ENCODE assay signal across 9 cellular contexts in the genomic region with DNA sequence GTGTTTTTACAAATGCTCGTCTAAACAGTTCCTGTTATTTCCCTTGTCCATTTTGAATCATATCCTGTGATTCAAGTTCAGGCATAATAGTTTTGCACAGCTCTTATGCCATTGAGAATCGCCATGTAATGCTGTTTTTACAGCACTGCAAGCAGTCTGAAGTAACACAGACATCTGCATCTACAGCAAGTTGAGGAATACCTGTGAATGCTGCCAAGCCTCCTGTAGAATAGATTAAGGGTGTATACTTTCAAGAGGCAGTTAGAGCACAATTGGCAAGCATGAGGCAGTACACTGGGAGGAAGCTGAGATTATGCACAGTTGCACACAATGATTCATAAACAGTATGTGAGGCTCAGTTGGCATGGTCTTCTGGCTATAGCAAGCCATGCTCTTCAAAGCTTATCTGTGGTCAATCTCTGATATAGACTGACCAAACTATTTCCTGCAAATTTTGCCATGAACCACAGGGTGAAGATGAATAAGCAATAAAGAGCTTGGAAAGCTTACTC.
DNase-seq lines count a peak whose midpoint lies in the region; ATAC-seq and TF ChIP-seq lines count a peak whose summit lies in the region.
"Had no signal": no experiment of that assay in that cellular context is flagged by ENCODE, and none has a peak within 500 bp of the region (broad histone marks: within the 10 kb centered on the region; RNA-seq: fewer than 3 reads in every experiment).

No MANE protein-coding gene starts in this region.

- H4K20me1 ChIP-seq in PC-3 (ENCODE audit: low read length), result no peaks in the 10 kb centered on the region
- no peaks in the 10 kb centered on the region for H4K20me1 ChIP-seq in fibroblast of lung (ENCODE audit: control insufficient read depth, extremely low read depth, insufficient read depth, low read length)

- intact Hi-C loops in PC-3 (cut with micrococcal nuclease), result loop anchor here (1.0 to 5.0 kb wide), 5 partner anchors 22 to 60 kb away; no protein-coding TSS in a partner anchor
- intact Hi-C loops in activated CD4-positive, alpha-beta T cell treated with anti-CD3 and anti-CD28 coated beads for 36 hours (cut with DNase I, micrococcal nuclease), result no loop called here

- no peak overlapping the region for H3K4me3 Mint-ChIP-seq in activated CD4-positive, alpha-beta T cell treated with anti-CD3 and anti-CD28 coated beads for 36 hours

- peaks cover 43% of the 10 kb centered on the region for H3K4me1 ChIP-seq in PC-3 (ENCODE audit: insufficient read depth, low read length)
- peaks cover 7% of the 10 kb centered on the region for H3K4me1 ChIP-seq in fibroblast of lung (ENCODE audit: control insufficient read depth, extremely low read depth, insufficient read depth, low read length)

- POLR2A ChIA-PET in PC-3 (lab: Charles Lee; ENCODE audit: unreplicated experiment), result interaction anchor here (0.6 to 1.1 kb wide), 4 partner anchors 13 to 60 kb away, joined by 5 to 9 read pairs (median 6); no protein-coding TSS in a partner anchor
- POLR2A ChIA-PET in activated CD4-positive, alpha-beta T cell treated with anti-CD3 and anti-CD28 coated beads for 36 hours (lab: Charles Lee), result no interaction called here

- H3K4me3 ChIP-seq in PC-3 (ENCODE audit: low read length), result no peak overlapping the region
- H3K4me3 ChIP-seq in fibroblast of lung (replicated peaks in 1 of 4; ENCODE audit: control extremely low read depth in 1 of 4, insufficient read depth in 1 of 4, low read depth in 3 of 4, low read length in 4 of 4), result no peak overlapping the region
- H3K4me3 ChIP-seq: GM12878 had no signal

- CTCF ChIA-PET in PC-3 (lab: Charles Lee), result interaction anchor here (0.7 to 1.2 kb wide), 2 partner anchors 12 to 111 kb away, joined by 3 to 7 read pairs; no protein-coding TSS in a partner anchor
- CTCF ChIA-PET in activated CD4-positive, alpha-beta T cell treated with anti-CD3 and anti-CD28 coated beads for 36 hours (lab: Charles Lee), result interaction anchor here (0.6 to 1.3 kb wide), 5 partner anchors 12 to 862 kb away, joined by 3 to 5 read pairs (median 3); no protein-coding TSS in a partner anchor

- ATAC-seq in PC-3 (peak; percentile 97), HG03439 (IDR thresholded peaks at IDR 0.05; ENCODE audit: unreplicated experiment) (no peak)
- no peak for ATAC-seq in activated CD4-positive, alpha-beta T cell treated with anti-CD3 and anti-CD28 coated beads for 36 hours
- ATAC-seq: GM12878 had no signal

- no peaks in the 10 kb centered on the region for H3K9me2 ChIP-seq in PC-3 (replicated peaks; ENCODE audit: low read length)

- H3K27me3 ChIP-seq in PC-3 (ENCODE audit: low read length) (no peaks in the 10 kb centered on the region), fibroblast of lung (ENCODE audit: control insufficient read depth, insufficient read depth, low read length) (no peaks in the 10 kb centered on the region)

- TF ChIP-seq CTCF in PC-3 (conservative IDR thresholded peaks at IDR 0.05; ENCODE audit: low read depth, low read length) (no peak), fibroblast of lung (conservative IDR thresholded peaks at IDR 0.05 in 1 of 2, IDR thresholded peaks at IDR 0.05 in 1 of 2; ENCODE audit: low read depth in 1 of 2, low read length in 2 of 2) (no peak)

- peak; percentile 82 for DNase-seq in GM04503 (ENCODE audit: low read depth)
- peak; percentile 90 for DNase-seq in PC-3
- peak; percentile 89 to 100 for DNase-seq in fibroblast of lung (ENCODE audit: low read depth in 2 of 2)
- DNase-seq in pulmonary artery endothelial cell (ENCODE audit: low read depth, low spot score), result peak; percentile 93
- no peak for DNase-seq in activated CD4-positive, alpha-beta T cell treated with anti-CD3 and anti-CD28 coated beads for 36 hours
- DNase-seq in NCI-H1694 (lab: John Stamatoyannopoulos, UW), result no peak
- DNase-seq in stimulated activated CD4-positive, alpha-beta T cell treated with anti-CD3 and anti-CD28 coated beads, Interleukin-12 subunit alpha, Interleukin-12 subunit beta, amount 100 ng/mL, for 4 hours, result no peak

- H3F3A ChIP-seq in PC-3 (ENCODE audit: low read length, unreplicated experiment), result peaks cover 3% of the 10 kb centered on the region

- no peaks in the 10 kb centered on the region for H3K9me3 Mint-ChIP-seq in activated CD4-positive, alpha-beta T cell treated with anti-CD3 and anti-CD28 coated beads for 36 hours (ENCODE audit: low read depth)

- H2AFZ ChIP-seq in PC-3 (ENCODE audit: low read length) (no peak overlapping the region), fibroblast of lung (ENCODE audit: low read length) (peak overlapping the region; percentile 17)

- H3K79me2 ChIP-seq in PC-3 (ENCODE audit: low read length) (no peaks in the 10 kb centered on the region), fibroblast of lung (ENCODE audit: control insufficient read depth, insufficient read depth, low read length) (no peaks in the 10 kb centered on the region)

- no TSS peak for BruUV-seq in PC-3 (replicated peaks; lab: Mats Ljungman, UMichigan)

- no peaks in the 10 kb centered on the region for H3K36me3 Mint-ChIP-seq in activated CD4-positive, alpha-beta T cell treated with anti-CD3 and anti-CD28 coated beads for 36 hours (ENCODE audit: low read depth)

- peaks cover 2% of the 10 kb centered on the region for H3K4me1 Mint-ChIP-seq in activated CD4-positive, alpha-beta T cell treated with anti-CD3 and anti-CD28 coated beads for 36 hours

- peak overlapping the region; percentile 37 for H3K4me2 ChIP-seq in PC-3 (ENCODE audit: low read length)
- no peak overlapping the region for H3K4me2 ChIP-seq in fibroblast of lung (ENCODE audit: extremely low read depth, insufficient read depth, low read length)

- H3K36me3 ChIP-seq in PC-3 (ENCODE audit: low read depth, low read length), result no peaks in the 10 kb centered on the region
- no peaks in the 10 kb centered on the region for H3K36me3 ChIP-seq in fibroblast of lung (ENCODE audit: control insufficient read depth, insufficient read depth, low read length)

- H3K9me3 ChIP-seq in PC-3 (ENCODE audit: low read length) (no peaks in the 10 kb centered on the region), fibroblast of lung (ENCODE audit: control insufficient read depth, insufficient read depth, low read depth, low read length) (no peaks in the 10 kb centered on the region)

- H3K27me3 Mint-ChIP-seq in activated CD4-positive, alpha-beta T cell treated with anti-CD3 and anti-CD28 coated beads for 36 hours, result peaks cover 21% of the 10 kb centered on the region

- H3K27ac ChIP-seq in PC-3 (ENCODE audit: low read length) (peak overlapping the region; percentile 93), fibroblast of lung (ENCODE audit: insufficient read depth, low read length) (peak overlapping the region; percentile 0)

- H3K27ac Mint-ChIP-seq in activated CD4-positive, alpha-beta T cell treated with anti-CD3 and anti-CD28 coated beads for 36 hours, result no peak overlapping the region

- H3K9ac ChIP-seq in PC-3 (ENCODE audit: low read length), result peak overlapping the region; percentile 71
- no peak overlapping the region for H3K9ac ChIP-seq in fibroblast of lung (ENCODE audit: insufficient read depth, low read length)

Comparison
In these comparisons a context has a peak if more than half of its experiments do, and no peak if none do; other contexts are left out.
1. DNase-seq: peak in GM04503 (single experiment), PC-3 (single experiment), fibroblast of lung (2 of 2) and pulmonary artery endothelial cell (single experiment); none in activated CD4-positive, alpha-beta T cell treated with anti-CD3 and anti-CD28 coated beads for 36 hours (single experiment), NCI-H1694 (single experiment) and stimulated activated CD4-positive, alpha-beta T cell treated with anti-CD3 and anti-CD28 coated beads, Interleukin-12 subunit alpha, Interleukin-12 subunit beta, amount 100 ng/mL, for 4 hours (single experiment).